Comparison of ENCODE assay signal across 7 cellular contexts in genomic region chr5:127934791-127935256, GRCh38.
DNase-seq lines count a peak whose midpoint lies in the region; ATAC-seq and TF ChIP-seq lines count a peak whose summit lies in the region.

No MANE protein-coding gene starts in this region.

- no peaks in the 10 kb centered on the region for H3K27me3 ChIP-seq in upper lobe of left lung

- peaks cover 0 to 8% (median 6%) of the 10 kb centered on the region in 4 donors for H3K4me1 ChIP-seq in upper lobe of left lung

- TF ChIP-seq POLR2A in upper lobe of left lung (IDR thresholded peaks at IDR 0.05) = no peak

- TF ChIP-seq EP300 in upper lobe of left lung (IDR thresholded peaks at IDR 0.05) = peak in 1 of 4 donors; percentile 42

- WGBS in upper lobe of left lung, 2 donors = 30 to 35% methylated on average over 1 of the region's 1 CpG

- intact Hi-C loops in left ventricle myocardium superior (cut with micrococcal nuclease) = no loop called here

- H3K4me3 ChIP-seq in upper lobe of left lung = no peak overlapping the region

- ATAC-seq in upper lobe of left lung (ENCODE audit: low FRiP score in 2 of 2) (peak; percentile 63 to 91), HG03460 (IDR thresholded peaks at IDR 0.05; ENCODE audit: unreplicated experiment) (no peak), GM21381 (IDR thresholded peaks at IDR 0.05; ENCODE audit: unreplicated experiment) (no peak), left ventricle myocardium superior (no peak)

- DNase-seq in HS-5 (ENCODE audit: low read depth) = peak; percentile 57
- peak; percentile 30 for DNase-seq in NCI-H82 treated with DMSO at 0.1 percent for 48 hours (lab: John Stamatoyannopoulos, UW; ENCODE audit: unreplicated experiment)
- DNase-seq in fibroblast of peridontal ligament (ENCODE audit: extremely low read depth) = peak; percentile 69
- DNase-seq in upper lobe of left lung = peak in 1 of 2 donors; percentile 51
- DNase-seq in left ventricle myocardium superior = no peak

- H3K36me3 ChIP-seq in upper lobe of left lung = no peaks in the 10 kb centered on the region

- H3K27ac ChIP-seq in upper lobe of left lung = peak overlapping the region in 2 of 4 donors; percentile 71 to 75

- TF ChIP-seq CTCF in upper lobe of left lung (IDR thresholded peaks at IDR 0.05) = no peak

- no peaks in the 10 kb centered on the region for H3K9me3 ChIP-seq in upper lobe of left lung

Comparison
In these comparisons a context has a peak if more than half of its experiments do, and no peak if none do; other contexts are left out.
1. ATAC-seq: peak in upper lobe of left lung (2 of 2); none in HG03460 (single experiment), GM21381 (single experiment) and left ventricle myocardium superior (single experiment).